In genomic region chr1:44276901-44277300, GRCh38 we compare ENCODE assay signal across 30 cellular contexts.
DNase-seq lines count a peak whose midpoint lies in the region; FAIRE-seq and TF ChIP-seq lines count a peak whose summit lies in the region.
"Had no signal": no experiment of that assay in that cellular context is flagged by ENCODE, and none has a peak within 500 bp of the region (broad histone marks: within the 10 kb centered on the region; RNA-seq: fewer than 3 reads in every experiment).

No MANE protein-coding gene starts in this region.

- H3K27me3 ChIP-seq in mammary epithelial cell (ENCODE audit: insufficient read depth, low read length) = no peaks in the 10 kb centered on the region
- H3K27me3 ChIP-seq in keratinocyte (ENCODE audit: control insufficient read depth, extremely low read depth, insufficient read depth, low read length) = no peaks in the 10 kb centered on the region
- H3K27me3 ChIP-seq in smooth muscle cell (ENCODE audit: low read depth) = no peaks in the 10 kb centered on the region
- H3K27me3 ChIP-seq: esophagus muscularis mucosa, gastroesophageal sphincter, hepatocyte, suprapubic skin, upper lobe of left lung had no signal

- no peak overlapping the region for H3K27ac ChIP-seq in mammary epithelial cell (ENCODE audit: insufficient read depth, low read depth, low read length)
- H3K27ac ChIP-seq in keratinocyte (ENCODE audit: control insufficient read depth, insufficient read depth, low read length) = no peak overlapping the region
- no peak overlapping the region for H3K27ac ChIP-seq in smooth muscle cell (ENCODE audit: low read depth)
- H3K27ac ChIP-seq: esophagus muscularis mucosa, gastroesophageal sphincter, hepatocyte, SK-N-MC, suprapubic skin, upper lobe of left lung had no signal

- no peak for TF ChIP-seq CTCF in HFFc6 (IDR thresholded peaks at IDR 0.05)
- no peak for TF ChIP-seq CTCF in mammary epithelial cell (conservative IDR thresholded peaks at IDR 0.05 in 1 of 2, IDR thresholded peaks at IDR 0.05 in 1 of 2; ENCODE audit: extremely low read depth in 1 of 2, insufficient read depth in 1 of 2, low read depth in 1 of 2, low read length in 2 of 2)
- TF ChIP-seq CTCF in keratinocyte (optimal IDR thresholded peaks at IDR 0.05 in 1 of 3, IDR thresholded peaks at IDR 0.05 in 1 of 3, conservative IDR thresholded peaks at IDR 0.05 in 1 of 3; ENCODE audit: extremely low read depth in 1 of 3, insufficient read depth in 2 of 3, low read length in 3 of 3) = no peak
- TF ChIP-seq CTCF in smooth muscle cell (IDR thresholded peaks at IDR 0.05; ENCODE audit: borderline replicate concordance, insufficient read depth, poor library complexity, severe bottlenecking) = no peak

- CTCF ChIA-PET in mammary epithelial cell (lab: Charles Lee; ENCODE audit: low non-redundant PET) = no interaction called here

- H3K9ac ChIP-seq in mammary epithelial cell (ENCODE audit: insufficient read depth, low read length) = no peak overlapping the region
- H3K9ac ChIP-seq in keratinocyte (ENCODE audit: control insufficient read depth, extremely low read depth, insufficient read depth, low read length) = no peak overlapping the region
- no peak overlapping the region for H3K9ac ChIP-seq in smooth muscle cell (ENCODE audit: low read depth)

- dilution Hi-C loops in mammary epithelial cell (cut with HindIII; ENCODE audit: low sequenced_read_pairs) = no loop called here
- dilution Hi-C loops in keratinocyte (cut with MboI; ENCODE audit: extremely low pct_ligation_motif_present, low sequenced_read_pairs) = no loop called here

- no peaks in the 10 kb centered on the region for H3K36me3 Mint-ChIP-seq in HFFc6 (ENCODE audit: low read depth)

- H3K9me1 ChIP-seq in keratinocyte (ENCODE audit: control insufficient read depth, extremely low read depth, insufficient read depth, low read length) = peaks cover 7% of the 10 kb centered on the region

- no peaks in the 10 kb centered on the region for H3K9me3 Mint-ChIP-seq in HFFc6
- H3K9me3 Mint-ChIP-seq: activated naive CD8-positive, alpha-beta T cell treated with anti-CD3 and anti-CD28 coated beads, Interleukin-2, amount 50 U/mL, for 24 hours; activated T-cell treated with anti-CD3 and anti-CD28 coated beads, Interleukin-2, amount 50 U/mL, for 72 hours; CD4-positive, alpha-beta T cell; endodermal cell; nephron; T-helper 1 cell treated with Interleukin-12 subunit alpha and Interleukin-12 subunit beta and Interleukin-4 antibody, amounts not matched to agents 30 μg/mL and 1 μg/mL, for 36 hours had no signal

- H2AFZ ChIP-seq in mammary epithelial cell (ENCODE audit: low read depth, low read length) = no peak overlapping the region
- H2AFZ ChIP-seq in keratinocyte (ENCODE audit: control insufficient read depth, low read length) = no peak overlapping the region
- H2AFZ ChIP-seq in smooth muscle cell (ENCODE audit: low read depth) = no peak overlapping the region
- H2AFZ ChIP-seq: hepatocyte had no signal

- H3K79me2 ChIP-seq in mammary epithelial cell (ENCODE audit: insufficient read depth, low read length) (no peaks in the 10 kb centered on the region), keratinocyte (ENCODE audit: control insufficient read depth, insufficient read depth, low read length) (no peaks in the 10 kb centered on the region), smooth muscle cell (ENCODE audit: low read depth) (no peaks in the 10 kb centered on the region)

- WGBS in mammary epithelial cell (ENCODE audit: low coverage, missing lambda C conversion rate) = 80% methylated on average over 2 of the region's 2 CpGs
- 71% methylated on average over 2 of the region's 2 CpGs for WGBS in smooth muscle cell (ENCODE audit: low lambda C conversion rate)

- peaks cover 23% of the 10 kb centered on the region for H3K4me1 Mint-ChIP-seq in HFFc6 (ENCODE audit: low read depth)

- DNase-seq in DMS53 (lab: John Stamatoyannopoulos, UW) (peak; percentile 50), HFFc6 (peak; percentile 10), mammary epithelial cell (peak; percentile 6), keratinocyte (ENCODE audit: low read depth, low spot score) (no peak), hepatic stellate cell (ENCODE audit: low spot score) (no peak), smooth muscle cell (lab: John Stamatoyannopoulos, UW; ENCODE audit: unreplicated experiment) (no peak)
- DNase-seq in activated T-cell treated with anti-CD3 and anti-CD28 coated beads, Interleukin-2, amount 50 U/mL, for 48 hours = no peak
- DNase-seq: activated CD4-positive, alpha-beta T cell treated with anti-CD3 and anti-CD28 coated beads, Interleukin-2, amount 50 U/mL, for 48 hours; activated naive CD4-positive, alpha-beta T cell; activated naive CD8-positive, alpha-beta T cell treated with anti-CD3 and anti-CD28 coated beads, Interleukin-2, amount 50 U/mL, for 24 hours; activated T-cell treated with anti-CD3 and anti-CD28 coated beads, Interleukin-2, amount 50 U/mL, for 72 hours; CD4-positive, alpha-beta T cell; dermis blood vessel endothelial cell; endodermal cell; NCI-H146; NCI-H345; NCI-H774; small intestine; stimulated activated naive CD4-positive, alpha-beta T cell treated with Interleukin-2 at 50 U/mL for 16 hours; upper lobe of left lung had no signal

- H3K4me2 ChIP-seq in mammary epithelial cell (ENCODE audit: insufficient read depth, low read depth, low read length) = no peak overlapping the region
- H3K4me2 ChIP-seq in keratinocyte (ENCODE audit: control insufficient read depth, extremely low read depth, insufficient read depth, low read depth, low read length) = peak overlapping the region; percentile 12
- H3K4me2 ChIP-seq in smooth muscle cell = no peak overlapping the region
- H3K4me2 ChIP-seq: hepatocyte had no signal

- H3K27ac Mint-ChIP-seq in HFFc6 = no peak overlapping the region
- H3K27ac Mint-ChIP-seq: activated naive CD8-positive, alpha-beta T cell treated with anti-CD3 and anti-CD28 coated beads, Interleukin-2, amount 50 U/mL, for 24 hours; activated T-cell treated with anti-CD3 and anti-CD28 coated beads, Interleukin-2, amount 50 U/mL, for 72 hours; CD4-positive, alpha-beta T cell; endodermal cell; nephron; T-helper 1 cell treated with Interleukin-12 subunit alpha and Interleukin-12 subunit beta and Interleukin-4 antibody, amounts not matched to agents 30 μg/mL and 1 μg/mL, for 36 hours had no signal

- no peaks in the 10 kb centered on the region for H4K20me1 ChIP-seq in mammary epithelial cell (ENCODE audit: insufficient read depth, low read length)
- no peaks in the 10 kb centered on the region for H4K20me1 ChIP-seq in keratinocyte (ENCODE audit: control insufficient read depth, extremely low read depth, insufficient read depth, low read length)
- peaks cover 56% of the 10 kb centered on the region for H4K20me1 ChIP-seq in smooth muscle cell (ENCODE audit: low read depth)

- in situ Hi-C loops in mammary epithelial cell (cut with MboI; ENCODE audit: low sequenced_read_pairs in 2 of 2) = no loop called here

- no peak overlapping the region for H3K4me3 Mint-ChIP-seq in HFFc6
- H3K4me3 Mint-ChIP-seq: activated naive CD8-positive, alpha-beta T cell treated with anti-CD3 and anti-CD28 coated beads, Interleukin-2, amount 50 U/mL, for 24 hours; activated T-cell treated with anti-CD3 and anti-CD28 coated beads, Interleukin-2, amount 50 U/mL, for 72 hours; CD4-positive, alpha-beta T cell; endodermal cell; nephron; T-helper 1 cell treated with Interleukin-12 subunit alpha and Interleukin-12 subunit beta and Interleukin-4 antibody, amounts not matched to agents 30 μg/mL and 1 μg/mL, for 36 hours had no signal

- no peaks in the 10 kb centered on the region for H3K9me3 ChIP-seq in mammary epithelial cell (replicated peaks; ENCODE audit: insufficient read depth, low read length)
- no peaks in the 10 kb centered on the region for H3K9me3 ChIP-seq in keratinocyte (ENCODE audit: control insufficient read depth, low read depth, low read length)
- no peaks in the 10 kb centered on the region for H3K9me3 ChIP-seq in smooth muscle cell (replicated peaks; ENCODE audit: low read depth)
- H3K9me3 ChIP-seq: esophagus muscularis mucosa, gastroesophageal sphincter, suprapubic skin, upper lobe of left lung had no signal

- H3K4me1 ChIP-seq in mammary epithelial cell (ENCODE audit: insufficient read depth, low read length) = no peaks in the 10 kb centered on the region
- H3K4me1 ChIP-seq in keratinocyte (ENCODE audit: control insufficient read depth, extremely low read depth, insufficient read depth, low read length) = peaks cover 25% of the 10 kb centered on the region
- no peaks in the 10 kb centered on the region for H3K4me1 ChIP-seq in smooth muscle cell (ENCODE audit: low read depth)

- no peaks in the 10 kb centered on the region for H3K27me3 Mint-ChIP-seq in HFFc6 (ENCODE audit: insufficient read depth)
- H3K27me3 Mint-ChIP-seq: activated naive CD8-positive, alpha-beta T cell treated with anti-CD3 and anti-CD28 coated beads, Interleukin-2, amount 50 U/mL, for 24 hours; CD4-positive, alpha-beta T cell had no signal

- no peaks in the 10 kb centered on the region for H3F3A ChIP-seq in smooth muscle cell (ENCODE audit: low read depth)

- no peak overlapping the region for H3K4me3 ChIP-seq in mammary epithelial cell (replicated peaks in 1 of 3; ENCODE audit: insufficient read depth in 1 of 3, low read depth in 2 of 3, low read length in 3 of 3)
- no peak overlapping the region for H3K4me3 ChIP-seq in keratinocyte (ENCODE audit: control insufficient read depth in 2 of 3, extremely low read depth in 1 of 3, insufficient read depth in 2 of 3, low read depth in 1 of 3, low read length in 3 of 3)
- H3K4me3 ChIP-seq in smooth muscle cell = no peak overlapping the region
- H3K4me3 ChIP-seq: esophagus muscularis mucosa, gastroesophageal sphincter, hepatocyte, lung, SK-N-MC, suprapubic skin, upper lobe of left lung had no signal

- FAIRE-seq in keratinocyte (lab: Jason Lieb, UNC) = peak; percentile 59
- FAIRE-seq: GM19239, H1, small intestine had no signal

- H3K36me3 ChIP-seq in mammary epithelial cell (ENCODE audit: insufficient read depth, low read length) (no peaks in the 10 kb centered on the region), keratinocyte (ENCODE audit: control insufficient read depth in 2 of 2, extremely low read depth in 1 of 2, insufficient read depth in 2 of 2, low read length in 2 of 2) (peaks cover 0 to 2% of the 10 kb centered on the region in 2 experiments), smooth muscle cell (ENCODE audit: low read depth) (no peaks in the 10 kb centered on the region)

- intact Hi-C loops in mammary epithelial cell (cut with micrococcal nuclease) = no loop called here

- BruUV-seq in mammary epithelial cell (replicated peaks; lab: Mats Ljungman, UMichigan) = no TSS peak

Comparison
In these comparisons a context has a peak if more than half of its experiments do, and no peak if none do; other contexts are left out.
1. DNase-seq: peak in DMS53 (single experiment), HFFc6 (single experiment) and mammary epithelial cell (single experiment); none in keratinocyte (single experiment), hepatic stellate cell (single experiment), smooth muscle cell (single experiment) and activated T-cell treated with anti-CD3 and anti-CD28 coated beads, Interleukin-2, amount 50 U/mL, for 48 hours (0 of 2).